In genomic region chr16:4676826-4677225, GRCh38 we compare ENCODE assay signal across 14 cellular contexts. TPM values are rescaled to one million over a fixed set of nuclear protein-coding genes. Genes with fewer than 3 reads are reported as not detected.
DNase-seq lines count a peak whose midpoint lies in the region; ATAC-seq and TF ChIP-seq lines count a peak whose summit lies in the region.
"Had no signal": no experiment of that assay in that cellular context is flagged by ENCODE, and none has a peak within 500 bp of the region (broad histone marks: within the 10 kb centered on the region; RNA-seq: fewer than 3 reads in every experiment).

No MANE protein-coding gene starts in this region.

- peak overlapping the region; percentile 85 for H3K4me3 Mint-ChIP-seq in activated CD4-positive, alpha-beta T cell treated with anti-CD3 and anti-CD28 coated beads, Interleukin-2, amount 10 ng/mL, durations not matched to agents 24 days and 14 days
- H3K4me3 Mint-ChIP-seq in activated CD8-positive, alpha-beta T cell treated with anti-CD3 and anti-CD28 coated beads, Interleukin-2, amount 10 ng/mL, durations not matched to agents 7 days and 5 days, result peak overlapping the region; percentile 78
- H3K4me3 Mint-ChIP-seq in stimulated activated memory B cell treated with anti-CD40 and anti-IgM and Interleukin-4, amounts not matched to agents 10 μg/mL and 1 μg/mL and 100 μg/mL, for 72 hours, result no peak overlapping the region
- H3K4me3 Mint-ChIP-seq: nephron had no signal

- peak; percentile 69 for DNase-seq in activated CD4-positive, alpha-beta T cell treated with anti-CD3 and anti-CD28 coated beads, Interleukin-2, amount 10 ng/mL, durations not matched to agents 24 days and 14 days
- DNase-seq in activated CD4-positive, alpha-beta T cell treated with anti-CD3 and anti-CD28 coated beads for 48 hours, result no peak
- peak; percentile 58 for DNase-seq in activated CD8-positive, alpha-beta T cell treated with anti-CD3 and anti-CD28 coated beads, Interleukin-2, amount 10 ng/mL, durations not matched to agents 7 days and 5 days
- DNase-seq in right cardiac atrium (peak; percentile 50 to 84 (median 83)), tibial artery (no peak)
- DNase-seq in central memory CD4-positive, alpha-beta T cell, result no peak
- DNase-seq: foreskin melanocyte, NCI-H146, NCI-H526, RPMI8226 had no signal

- no peak overlapping the region for H3K4me3 ChIP-seq in right cardiac atrium (ENCODE audit: low read length)
- H3K4me3 ChIP-seq in tibial artery, result no peak overlapping the region
- H3K4me3 ChIP-seq: upper lobe of left lung had no signal

- peak overlapping the region; percentile 99 for H3K27ac Mint-ChIP-seq in activated CD4-positive, alpha-beta T cell treated with anti-CD3 and anti-CD28 coated beads, Interleukin-2, amount 10 ng/mL, durations not matched to agents 24 days and 14 days
- peak overlapping the region; percentile 99 for H3K27ac Mint-ChIP-seq in activated CD8-positive, alpha-beta T cell treated with anti-CD3 and anti-CD28 coated beads, Interleukin-2, amount 10 ng/mL, durations not matched to agents 7 days and 5 days
- peak overlapping the region; percentile 60 for H3K27ac Mint-ChIP-seq in stimulated activated memory B cell treated with anti-CD40 and anti-IgM and Interleukin-4, amounts not matched to agents 10 μg/mL and 1 μg/mL and 100 μg/mL, for 72 hours

- no peak for TF ChIP-seq CTCF in tibial artery (IDR thresholded peaks at IDR 0.05)

- intact Hi-C loops in activated CD4-positive, alpha-beta T cell treated with anti-CD3 and anti-CD28 coated beads, Interleukin-2, amount 10 ng/mL, durations not matched to agents 24 days and 14 days (cut with micrococcal nuclease), result loop anchor here (1.0 to 2.0 kb wide), 3 partner anchors 12 to 16 kb away; partner anchors contain the start of gene NUDT16L1
- intact Hi-C loops in right cardiac atrium (cut with DNase I), result no loop called here
- intact Hi-C loops in tibial artery (cut with DNase I; ENCODE audit: low total_unique reads), result no loop called here

- CTCF ChIA-PET in activated CD8-positive, alpha-beta T cell treated with anti-CD3 and anti-CD28 coated beads, Interleukin-2, amount 10 ng/mL, durations not matched to agents 7 days and 5 days (lab: Charles Lee), result interaction anchor here (0.7 to 2.1 kb wide), 3 partner anchors 12 to 170 kb away, joined by 3 to 7 read pairs (median 4); partner anchors contain the start of gene MGRN1

- H3K4me1 ChIP-seq in right cardiac atrium (ENCODE audit: control insufficient read depth, insufficient read depth, low read length) (peaks cover 2% of the 10 kb centered on the region), tibial artery (peaks cover 0 to 7% (median 0%) of the 10 kb centered on the region in 4 donors)

- H3K9me3 Mint-ChIP-seq in activated CD4-positive, alpha-beta T cell treated with anti-CD3 and anti-CD28 coated beads, Interleukin-2, amount 10 ng/mL, durations not matched to agents 24 days and 14 days, result no peaks in the 10 kb centered on the region
- H3K9me3 Mint-ChIP-seq in activated CD8-positive, alpha-beta T cell treated with anti-CD3 and anti-CD28 coated beads, Interleukin-2, amount 10 ng/mL, durations not matched to agents 7 days and 5 days (ENCODE audit: insufficient read depth), result no peaks in the 10 kb centered on the region
- no peaks in the 10 kb centered on the region for H3K9me3 Mint-ChIP-seq in stimulated activated memory B cell treated with anti-CD40 and anti-IgM and Interleukin-4, amounts not matched to agents 10 μg/mL and 1 μg/mL and 100 μg/mL, for 72 hours
- H3K9me3 Mint-ChIP-seq: nephron had no signal

- H3K27ac ChIP-seq in right cardiac atrium (ENCODE audit: low read length), result peak overlapping the region; percentile 56
- H3K27ac ChIP-seq in tibial artery, result no peak overlapping the region

- H3K36me3 ChIP-seq in tibial artery, result peaks cover 20 to 92% (median 64%) of the 10 kb centered on the region in 3 donors

- H3K27me3 Mint-ChIP-seq in activated CD4-positive, alpha-beta T cell treated with anti-CD3 and anti-CD28 coated beads, Interleukin-2, amount 10 ng/mL, durations not matched to agents 24 days and 14 days, result no peaks in the 10 kb centered on the region
- no peaks in the 10 kb centered on the region for H3K27me3 Mint-ChIP-seq in activated CD8-positive, alpha-beta T cell treated with anti-CD3 and anti-CD28 coated beads, Interleukin-2, amount 10 ng/mL, durations not matched to agents 7 days and 5 days (ENCODE audit: low read depth)
- no peaks in the 10 kb centered on the region for H3K27me3 Mint-ChIP-seq in stimulated activated memory B cell treated with anti-CD40 and anti-IgM and Interleukin-4, amounts not matched to agents 10 μg/mL and 1 μg/mL and 100 μg/mL, for 72 hours

- H3K27me3 ChIP-seq in right cardiac atrium (ENCODE audit: control insufficient read depth, insufficient read depth) (no peaks in the 10 kb centered on the region), tibial artery (no peaks in the 10 kb centered on the region)
- H3K27me3 ChIP-seq: upper lobe of left lung had no signal

- WGBS in right cardiac atrium, result 64% methylated on average over 11 of the region's 11 CpGs

- H3K36me3 Mint-ChIP-seq in activated CD4-positive, alpha-beta T cell treated with anti-CD3 and anti-CD28 coated beads, Interleukin-2, amount 10 ng/mL, durations not matched to agents 24 days and 14 days (ENCODE audit: low read depth), result peaks cover 31% of the 10 kb centered on the region
- H3K36me3 Mint-ChIP-seq in activated CD8-positive, alpha-beta T cell treated with anti-CD3 and anti-CD28 coated beads, Interleukin-2, amount 10 ng/mL, durations not matched to agents 7 days and 5 days (ENCODE audit: low read depth), result peaks cover 45% of the 10 kb centered on the region
- H3K36me3 Mint-ChIP-seq in stimulated activated memory B cell treated with anti-CD40 and anti-IgM and Interleukin-4, amounts not matched to agents 10 μg/mL and 1 μg/mL and 100 μg/mL, for 72 hours, result peaks cover 24% of the 10 kb centered on the region

- H3K4me1 Mint-ChIP-seq in activated CD4-positive, alpha-beta T cell treated with anti-CD3 and anti-CD28 coated beads, Interleukin-2, amount 10 ng/mL, durations not matched to agents 24 days and 14 days, result peaks cover 26% of the 10 kb centered on the region
- peaks cover 52% of the 10 kb centered on the region for H3K4me1 Mint-ChIP-seq in activated CD8-positive, alpha-beta T cell treated with anti-CD3 and anti-CD28 coated beads, Interleukin-2, amount 10 ng/mL, durations not matched to agents 7 days and 5 days (ENCODE audit: low read depth)
- H3K4me1 Mint-ChIP-seq in stimulated activated memory B cell treated with anti-CD40 and anti-IgM and Interleukin-4, amounts not matched to agents 10 μg/mL and 1 μg/mL and 100 μg/mL, for 72 hours, result peaks cover 13% of the 10 kb centered on the region

- H3K9me3 ChIP-seq in right cardiac atrium (ENCODE audit: control insufficient read depth, low read length), result no peaks in the 10 kb centered on the region
- H3K9me3 ChIP-seq in tibial artery, result no peaks in the 10 kb centered on the region
- H3K9me3 ChIP-seq: upper lobe of left lung had no signal

- POLR2A ChIA-PET in activated CD8-positive, alpha-beta T cell treated with anti-CD3 and anti-CD28 coated beads, Interleukin-2, amount 10 ng/mL, durations not matched to agents 7 days and 5 days (lab: Charles Lee), result interaction anchor here (0.6 to 1.5 kb wide), 9 partner anchors 16 to 836 kb away, joined by 3 to 6 read pairs (median 3); partner anchors contain the start of genes ANKS3, DNAAF8 and NUDT16L1

- peak; percentile 34 for ATAC-seq in activated CD8-positive, alpha-beta T cell treated with anti-CD3 and anti-CD28 coated beads, Interleukin-2, amount 10 ng/mL, durations not matched to agents 7 days and 5 days
- ATAC-seq in right cardiac atrium (peak; percentile 39 to 65), GM19035 (IDR thresholded peaks at IDR 0.05; ENCODE audit: unreplicated experiment) (no peak)
- ATAC-seq in stimulated activated memory B cell treated with anti-CD40 and anti-IgM and Interleukin-4, amounts not matched to agents 10 μg/mL and 1 μg/mL and 100 μg/mL, for 72 hours, result no peak

RNA-seq across cellular contexts. Expression of gene NUDT16L1, which starts 16.5 kb away (rescaled TPM):
- total RNA-seq in activated CD4-positive, alpha-beta T cell treated with anti-CD3 and anti-CD28 coated beads, Interleukin-2, amount 10 ng/mL, durations not matched to agents 24 days and 14 days, result 35.4 and 36.1 TPM in 2 replicates
- total RNA-seq in activated CD8-positive, alpha-beta T cell treated with anti-CD3 and anti-CD28 coated beads, Interleukin-2, amount 10 ng/mL, durations not matched to agents 7 days and 5 days, result 10 to 100 TPM; 32.6 to 36.2 TPM
- total RNA-seq in right cardiac atrium, result 10 to 100 TPM; 30.5 to 55.2 (median 42.5) TPM
- polyA plus RNA-seq in right cardiac atrium, result 62.3 TPM

RNA-seq across cellular contexts. Expression of gene MGRN1, which starts 52.2 kb away (rescaled TPM):
- 103 and 108 TPM in 2 replicates for total RNA-seq in activated CD4-positive, alpha-beta T cell treated with anti-CD3 and anti-CD28 coated beads, Interleukin-2, amount 10 ng/mL, durations not matched to agents 24 days and 14 days
- total RNA-seq in activated CD8-positive, alpha-beta T cell treated with anti-CD3 and anti-CD28 coated beads, Interleukin-2, amount 10 ng/mL, durations not matched to agents 7 days and 5 days, result 10 to 100 TPM; 77.3 to 80.6 TPM
- 10 to 100 TPM; 37.0 to 49.9 (median 41.2) TPM for total RNA-seq in right cardiac atrium
- 22.0 TPM for polyA plus RNA-seq in right cardiac atrium

RNA-seq across cellular contexts. Expression of gene ANKS3, which starts 57.2 kb away (rescaled TPM):
- 21.8 and 22.3 TPM in 2 replicates for total RNA-seq in activated CD4-positive, alpha-beta T cell treated with anti-CD3 and anti-CD28 coated beads, Interleukin-2, amount 10 ng/mL, durations not matched to agents 24 days and 14 days
- 10 to 100 TPM; 17.0 to 17.2 TPM for total RNA-seq in activated CD8-positive, alpha-beta T cell treated with anti-CD3 and anti-CD28 coated beads, Interleukin-2, amount 10 ng/mL, durations not matched to agents 7 days and 5 days
- total RNA-seq in right cardiac atrium, result 10 to 100 TPM in 3 of 4 donors, 1 to 10 TPM in 1; 8.9 to 13.5 (median 11.4) TPM
- polyA plus RNA-seq in right cardiac atrium, result 11.0 TPM

RNA-seq across cellular contexts. Expression of gene DNAAF8, which starts 57.5 kb away (rescaled TPM):
- total RNA-seq in activated CD4-positive, alpha-beta T cell treated with anti-CD3 and anti-CD28 coated beads, Interleukin-2, amount 10 ng/mL, durations not matched to agents 24 days and 14 days, result not detected in 2 replicates
- total RNA-seq in activated CD8-positive, alpha-beta T cell treated with anti-CD3 and anti-CD28 coated beads, Interleukin-2, amount 10 ng/mL, durations not matched to agents 7 days and 5 days, result under 1 TPM; 0.39 to 0.68 TPM
- total RNA-seq in right cardiac atrium, result under 1 TPM in 3 of 4 donors, not detected in 1; 0.28 to 0.49 (median 0.38) TPM
- 1.3 TPM for polyA plus RNA-seq in right cardiac atrium

Comparison
In these comparisons a context has a peak if more than half of its experiments do, and no peak if none do; other contexts are left out.
1. DNase-seq: peak in activated CD4-positive, alpha-beta T cell treated with anti-CD3 and anti-CD28 coated beads, Interleukin-2, amount 10 ng/mL, durations not matched to agents 24 days and 14 days (single experiment), activated CD8-positive, alpha-beta T cell treated with anti-CD3 and anti-CD28 coated beads, Interleukin-2, amount 10 ng/mL, durations not matched to agents 7 days and 5 days (single experiment) and right cardiac atrium (3 of 3); none in activated CD4-positive, alpha-beta T cell treated with anti-CD3 and anti-CD28 coated beads for 48 hours (single experiment), central memory CD4-positive, alpha-beta T cell (single experiment) and tibial artery (0 of 2).
2. ATAC-seq: peak in activated CD8-positive, alpha-beta T cell treated with anti-CD3 and anti-CD28 coated beads, Interleukin-2, amount 10 ng/mL, durations not matched to agents 7 days and 5 days (single experiment) and right cardiac atrium (2 of 2); none in stimulated activated memory B cell treated with anti-CD40 and anti-IgM and Interleukin-4, amounts not matched to agents 10 μg/mL and 1 μg/mL and 100 μg/mL, for 72 hours (single experiment) and GM19035 (single experiment).
3. Peak in every context shown above with its lines, with median percentiles within 50 percentile points of each other: H3K27ac Mint-ChIP-seq.